ENCODE assay signal across 14 cellular contexts in genomic region chr19:51566489-51567100, GRCh38.
"Had no signal": no experiment of that assay in that cellular context is flagged by ENCODE, and none has a peak within 500 bp of the region (broad histone marks: within the 10 kb centered on the region; RNA-seq: fewer than 3 reads in every experiment).

No MANE protein-coding gene starts in this region.

- ATAC-seq: effector memory CD8-positive, alpha-beta T cell; naive thymus-derived CD8-positive, alpha-beta T cell; stimulated activated memory B cell treated with anti-CD40 and anti-IgM and Interleukin-4, amounts not matched to agents 10 μg/mL and 1 μg/mL and 100 μg/mL, for 72 hours had no signal

- DNase-seq: activated CD4-positive, CD25-positive, alpha-beta regulatory T cell treated with anti-CD3 and anti-CD28 coated beads, Interleukin-2, amount 50 U/mL, for 72 hours; activated naive CD4-positive, alpha-beta T cell treated with anti-CD3 and anti-CD28 coated beads, Interleukin-2, amount 10 ng/mL, durations not matched to agents 7 days and 5 days; activated T-cell treated with anti-CD3 and anti-CD28 coated beads for 4 hours; effector memory CD8-positive, alpha-beta T cell; foreskin melanocyte; kidney glomerular epithelial cell; mesenchymal stem cell; naive thymus-derived CD8-positive, alpha-beta T cell; stimulated activated CD4-positive, alpha-beta T cell treated with anti-CD3 and anti-CD28 coated beads, Interleukin-12 subunit alpha, Interleukin-12 subunit beta, amount 100 ng/mL, for 4 hours; substantia nigra had no signal

- H3K27ac ChIP-seq: ascending aorta, tibial nerve, vagina had no signal
